Comparison of ENCODE assay signal across 1 cellular context in the genomic region with DNA sequence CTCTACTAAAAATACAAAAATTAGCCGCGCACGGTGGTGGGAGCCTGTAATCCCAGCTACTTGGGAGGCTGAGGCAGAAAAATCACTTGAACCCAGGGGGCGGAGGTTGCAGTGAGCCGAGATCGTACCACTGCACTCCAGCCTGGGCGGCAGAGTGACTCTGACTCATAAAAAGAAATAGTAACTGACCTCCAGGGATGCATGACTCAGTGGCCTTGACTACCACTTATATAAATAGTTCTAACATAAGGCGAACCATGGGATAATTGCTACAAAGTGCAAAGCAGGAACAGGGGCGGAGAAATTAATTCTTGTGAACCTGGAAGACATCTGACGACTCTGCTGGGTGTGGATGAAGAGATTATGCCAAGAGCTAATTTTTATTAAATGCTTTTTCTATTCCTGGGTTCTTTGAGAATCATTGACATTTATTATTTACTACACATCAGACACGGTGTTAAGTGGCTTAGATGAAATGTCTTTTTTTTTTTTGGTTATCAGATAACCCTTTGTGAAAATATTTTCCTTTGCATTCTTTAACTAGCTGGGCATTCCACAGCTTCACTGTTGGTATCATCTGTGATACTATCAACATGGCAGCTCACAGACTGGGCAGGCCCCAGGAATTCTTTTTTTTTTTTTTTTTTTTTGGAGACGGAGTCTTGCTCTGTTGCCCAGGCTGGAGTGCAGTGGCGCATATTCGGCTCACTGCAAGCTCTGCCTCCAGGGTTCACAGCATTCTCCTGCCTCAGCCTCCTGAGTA.
TF ChIP-seq lines count a peak whose summit lies in the region.

No MANE protein-coding gene starts in this region.

TF ChIP-seq in GM12878, 131 proteins besides CTCF, POLR2A, EP300 and RAD21:
- TF ChIP-seq CBFB (IDR thresholded peaks at IDR 0.05; ENCODE audit: low read depth) = no peak
